ENCODE assay signal across 8 cellular contexts in genomic region chr18:11689972-11690570, GRCh38. TPM values are rescaled to one million over a fixed set of nuclear protein-coding genes. Genes with fewer than 3 reads are reported as not detected.
DNase-seq lines count a peak whose midpoint lies in the region; ATAC-seq, FAIRE-seq and TF ChIP-seq lines count a peak whose summit lies in the region.

No MANE protein-coding gene starts in this region.

- H3K4me2 ChIP-seq in keratinocyte (ENCODE audit: control insufficient read depth, extremely low read depth, insufficient read depth, low read depth, low read length) = peak overlapping the region; percentile 74

- no peaks in the 10 kb centered on the region for H3K36me3 ChIP-seq in CD8-positive, alpha-beta memory T cell (ENCODE audit: insufficient read depth, low read length)
- H3K36me3 ChIP-seq in keratinocyte (ENCODE audit: control insufficient read depth in 2 of 2, extremely low read depth in 1 of 2, insufficient read depth in 2 of 2, low read length in 2 of 2) (no peaks in the 10 kb centered on the region), stomach smooth muscle (ENCODE audit: control insufficient read depth in 2 of 2, insufficient read depth in 2 of 2, low read length in 2 of 2) (no peaks in the 10 kb centered on the region)

- H3K9ac ChIP-seq in keratinocyte (ENCODE audit: control insufficient read depth, extremely low read depth, insufficient read depth, low read length) (peak overlapping the region; percentile 70), stomach smooth muscle (ENCODE audit: low read length in 2 of 2) (peak overlapping the region; percentile 59 to 62)

- no peak overlapping the region for H3K27ac Mint-ChIP-seq in CD8-positive, alpha-beta memory T cell
- H3K27ac Mint-ChIP-seq in activated T-helper 17 cell treated with anti-CD3 and anti-CD28 coated beads, Interleukin-2, amount 50 U/mL, for 72 hours = no peak overlapping the region

- FAIRE-seq in keratinocyte (lab: Jason Lieb, UNC) = no peak

- CTCF ChIA-PET in CD8-positive, alpha-beta memory T cell (lab: Charles Lee) = no interaction called here

- H3K9me3 ChIP-seq in CD8-positive, alpha-beta memory T cell (ENCODE audit: low read length) = no peaks in the 10 kb centered on the region
- H3K9me3 ChIP-seq in keratinocyte (ENCODE audit: control insufficient read depth, low read depth, low read length) = no peaks in the 10 kb centered on the region
- no peaks in the 10 kb centered on the region for H3K9me3 ChIP-seq in stomach smooth muscle (ENCODE audit: control insufficient read depth in 2 of 2, low read length in 2 of 2)

- H3K27me3 Mint-ChIP-seq in CD8-positive, alpha-beta memory T cell = peaks cover 48 to 61% of the 10 kb centered on the region in 2 donors
- peaks cover 30% of the 10 kb centered on the region for H3K27me3 Mint-ChIP-seq in activated T-helper 17 cell treated with anti-CD3 and anti-CD28 coated beads, Interleukin-2, amount 50 U/mL, for 72 hours

- POLR2A ChIA-PET in CD8-positive, alpha-beta memory T cell (lab: Charles Lee) = no interaction called here

- peak overlapping the region; percentile 24 to 78 (median 70) for H3K4me3 Mint-ChIP-seq in CD8-positive, alpha-beta memory T cell
- H3K4me3 Mint-ChIP-seq in activated T-helper 17 cell treated with anti-CD3 and anti-CD28 coated beads, Interleukin-2, amount 50 U/mL, for 72 hours = peak overlapping the region; percentile 53

- no peaks in the 10 kb centered on the region for H3K4me1 ChIP-seq in CD8-positive, alpha-beta memory T cell (ENCODE audit: insufficient read depth, low read length)
- H3K4me1 ChIP-seq in keratinocyte (ENCODE audit: control insufficient read depth, extremely low read depth, insufficient read depth, low read length) (no peaks in the 10 kb centered on the region), stomach smooth muscle (ENCODE audit: control insufficient read depth, insufficient read depth, low read length) (peaks cover 8% of the 10 kb centered on the region)

- peak overlapping the region; percentile 20 for H2AFZ ChIP-seq in keratinocyte (ENCODE audit: control insufficient read depth, low read length)

- H3K4me1 Mint-ChIP-seq in CD8-positive, alpha-beta memory T cell = peaks cover 10 to 11% (median 11%) of the 10 kb centered on the region in 3 donors
- H3K4me1 Mint-ChIP-seq in activated T-helper 17 cell treated with anti-CD3 and anti-CD28 coated beads, Interleukin-2, amount 50 U/mL, for 72 hours = peaks cover 7% of the 10 kb centered on the region

- no peak for TF ChIP-seq CTCF in keratinocyte (optimal IDR thresholded peaks at IDR 0.05 in 1 of 3, IDR thresholded peaks at IDR 0.05 in 1 of 3, conservative IDR thresholded peaks at IDR 0.05 in 1 of 3; ENCODE audit: extremely low read depth in 1 of 3, insufficient read depth in 2 of 3, low read length in 3 of 3)

- peak; percentile 11 for ATAC-seq in HG03135 (IDR thresholded peaks at IDR 0.05; ENCODE audit: unreplicated experiment)
- peak; percentile 21 for ATAC-seq in activated T-helper 17 cell treated with anti-CD3 and anti-CD28 coated beads, Interleukin-2, amount 50 U/mL, for 72 hours (replicated peaks)
- ATAC-seq in GM21390 (IDR thresholded peaks at IDR 0.05; ENCODE audit: unreplicated experiment) = no peak
- no peak for ATAC-seq in HG03521 (IDR thresholded peaks at IDR 0.05; ENCODE audit: unreplicated experiment)

- no peak overlapping the region for H3K4me3 ChIP-seq in CD8-positive, alpha-beta memory T cell (ENCODE audit: low read length)
- peak overlapping the region; percentile 65 to 88 (median 72) for H3K4me3 ChIP-seq in keratinocyte (ENCODE audit: control insufficient read depth in 2 of 3, extremely low read depth in 1 of 3, insufficient read depth in 2 of 3, low read depth in 1 of 3, low read length in 3 of 3)
- peak overlapping the region; percentile 76 to 79 for H3K4me3 ChIP-seq in stomach smooth muscle (ENCODE audit: low read length in 2 of 2)

- peaks cover 16% of the 10 kb centered on the region for H3K27me3 ChIP-seq in CD8-positive, alpha-beta memory T cell (ENCODE audit: insufficient read depth, low read length, poor library complexity, severe bottlenecking)
- H3K27me3 ChIP-seq in keratinocyte (ENCODE audit: control insufficient read depth, extremely low read depth, insufficient read depth, low read length) (no peaks in the 10 kb centered on the region), stomach smooth muscle (ENCODE audit: control insufficient read depth in 1 of 2, insufficient read depth in 2 of 2, low read length in 2 of 2) (peaks cover 0 to 3% of the 10 kb centered on the region in 2 donors)

- peaks cover 11% of the 10 kb centered on the region for H3K79me2 ChIP-seq in keratinocyte (ENCODE audit: control insufficient read depth, insufficient read depth, low read length)

- peaks cover 0 to 3% (median 0%) of the 10 kb centered on the region in 3 donors for H3K36me3 Mint-ChIP-seq in CD8-positive, alpha-beta memory T cell
- no peaks in the 10 kb centered on the region for H3K36me3 Mint-ChIP-seq in activated T-helper 17 cell treated with anti-CD3 and anti-CD28 coated beads, Interleukin-2, amount 50 U/mL, for 72 hours (ENCODE audit: low read depth)

- DNase-seq in CD8-positive, alpha-beta memory T cell = no peak
- DNase-seq in keratinocyte (ENCODE audit: low read depth, low spot score) (no peak), NCI-H2081 treated with DMSO at 0.1 percent for 48 hours (lab: John Stamatoyannopoulos, UW) (no peak)

- H3K9me1 ChIP-seq in keratinocyte (ENCODE audit: control insufficient read depth, extremely low read depth, insufficient read depth, low read length) = no peaks in the 10 kb centered on the region

- no peak overlapping the region for H3K27ac ChIP-seq in CD8-positive, alpha-beta memory T cell (ENCODE audit: low read depth, low read length)
- H3K27ac ChIP-seq in keratinocyte (ENCODE audit: control insufficient read depth, insufficient read depth, low read length) = no peak overlapping the region
- H3K27ac ChIP-seq in stomach smooth muscle (ENCODE audit: low read length) = no peak overlapping the region

- H4K20me1 ChIP-seq in keratinocyte (ENCODE audit: control insufficient read depth, extremely low read depth, insufficient read depth, low read length) = no peaks in the 10 kb centered on the region

- H3K9me3 Mint-ChIP-seq in CD8-positive, alpha-beta memory T cell = peaks cover 5 to 9% (median 7%) of the 10 kb centered on the region in 5 donors
- H3K9me3 Mint-ChIP-seq in activated T-helper 17 cell treated with anti-CD3 and anti-CD28 coated beads, Interleukin-2, amount 50 U/mL, for 72 hours = no peaks in the 10 kb centered on the region

- dilution Hi-C loops in keratinocyte (cut with MboI; ENCODE audit: extremely low pct_ligation_motif_present, low sequenced_read_pairs) = no loop called here

RNA-seq across cellular contexts. Expression of gene GNAL, which starts 1.0 kb away (rescaled TPM):
- under 1 TPM; 0.04 to 0.38 TPM for total RNA-seq in CD8-positive, alpha-beta memory T cell
- polyA plus RNA-seq in CD8-positive, alpha-beta memory T cell = not detected
- under 1 TPM; 0.30 to 0.32 TPM for total RNA-seq in activated T-helper 17 cell treated with anti-CD3 and anti-CD28 coated beads, Interleukin-2, amount 50 U/mL, for 72 hours
- polyA plus RNA-seq in keratinocyte = 21.9 to 30.0 TPM (median 28.4 TPM) in 3 replicates
- polyA plus RNA-seq in keratinocyte (2011; ENCODE audit: low read depth) = 18.3 TPM
- polyA plus RNA-seq in keratinocyte (2011; cell fraction: cytosol; rRNA removed) = 20.5 and 33.1 TPM in 2 replicates
- 15.7 and 18.8 TPM in 2 replicates for polyA plus RNA-seq in keratinocyte (2011; cell fraction: nucleus; rRNA removed)
- polyA plus RNA-seq in keratinocyte (2012; ENCODE audit: low replicate concordance) = 18.4 and 21.3 TPM in 2 replicates
- polyA minus RNA-seq in keratinocyte = 27.1 to 37.6 TPM (median 34.0 TPM) in 3 replicates
- 32.6 TPM for polyA minus RNA-seq in keratinocyte (2011; cell fraction: cytosol; rRNA and poly(A)+ RNA removed)
- polyA minus RNA-seq in keratinocyte (2011; cell fraction: nucleus; rRNA and poly(A)+ RNA removed) = 18.1 and 46.0 TPM in 2 replicates

Comparison
In these comparisons a context has a peak if more than half of its experiments do, and no peak if none do; other contexts are left out.
1. ATAC-seq: peak in HG03135 (single experiment) and activated T-helper 17 cell treated with anti-CD3 and anti-CD28 coated beads, Interleukin-2, amount 50 U/mL, for 72 hours (single experiment); none in GM21390 (single experiment) and HG03521 (single experiment).